ENCODE assay signal across 15 cellular contexts in the genomic region with DNA sequence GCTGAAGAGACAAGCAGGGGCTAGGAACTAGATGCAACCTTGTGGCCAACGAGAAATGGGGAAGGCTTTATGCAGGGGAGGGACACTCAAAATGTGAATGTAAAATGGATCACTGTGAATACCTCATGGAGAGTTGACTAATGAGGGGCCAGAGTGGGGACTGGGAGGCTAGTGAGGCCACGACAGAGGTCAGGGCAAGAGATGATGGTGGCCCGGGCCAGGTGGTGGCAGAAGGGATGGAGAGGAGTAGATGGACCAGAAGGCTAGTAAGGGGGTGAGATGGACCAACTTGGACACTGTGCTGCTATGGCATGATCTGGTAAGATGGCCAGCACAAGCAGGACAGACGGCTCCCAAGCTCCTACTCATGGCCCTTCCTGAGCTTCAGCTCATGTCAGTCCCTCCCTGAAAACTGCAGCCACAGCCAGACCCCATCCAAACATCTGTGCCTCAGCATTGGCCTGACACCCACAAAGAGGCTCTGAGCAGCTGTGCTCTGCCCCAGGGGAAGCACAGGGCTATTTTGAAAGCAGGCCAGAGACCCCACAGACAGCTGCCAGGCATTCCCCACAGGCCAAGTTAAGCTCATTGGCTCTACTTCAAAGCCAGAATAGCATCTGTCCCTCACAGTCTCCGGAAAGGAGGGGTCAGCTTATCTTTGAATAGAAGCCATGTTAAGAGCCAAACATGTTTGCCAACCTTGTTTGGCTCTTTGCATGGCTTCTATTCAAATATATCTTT. TPM values are rescaled to one million over a fixed set of nuclear protein-coding genes. Genes with fewer than 3 reads are reported as not detected.
DNase-seq lines count a peak whose midpoint lies in the region; ATAC-seq, FAIRE-seq and TF ChIP-seq lines count a peak whose summit lies in the region.
"Had no signal": no experiment of that assay in that cellular context is flagged by ENCODE, and none has a peak within 500 bp of the region (broad histone marks: within the 10 kb centered on the region; RNA-seq: fewer than 3 reads in every experiment).

No MANE protein-coding gene starts in this region.

- H4K20me1 ChIP-seq in endothelial cell of umbilical vein (replicated peaks; ENCODE audit: control insufficient read depth, extremely low read depth, insufficient read depth, low read length), result no peaks in the 10 kb centered on the region
- peaks cover 96% of the 10 kb centered on the region for H4K20me1 ChIP-seq in smooth muscle cell (ENCODE audit: low read depth)

- H3K4me2 ChIP-seq in endothelial cell of umbilical vein (ENCODE audit: insufficient read depth, low read length) (no peak overlapping the region), smooth muscle cell (peak overlapping the region; percentile 22)

- no peak overlapping the region for H3K9ac ChIP-seq in endothelial cell of umbilical vein (replicated peaks; ENCODE audit: extremely low read depth, insufficient read depth, low read length)
- H3K9ac ChIP-seq in smooth muscle cell (ENCODE audit: low read depth), result no peak overlapping the region

- DNase-seq in NCI-H2029 treated with DMSO at 0.1 percent for 48 hours (lab: John Stamatoyannopoulos, UW) (peak; percentile 3), endothelial cell of umbilical vein (ENCODE audit: low read depth, low spot score) (peak; percentile 53), smooth muscle cell (lab: John Stamatoyannopoulos, UW; ENCODE audit: unreplicated experiment) (no peak), LoVo (ENCODE audit: low spot score) (no peak), DMS53 (lab: John Stamatoyannopoulos, UW) (no peak)
- DNase-seq in activated CD4-positive, alpha-beta T cell treated with anti-CD3 and anti-CD28 coated beads, Interleukin-2, amount 50 U/mL, for 1 hour, result no peak
- DNase-seq: activated CD4-positive, alpha-beta T cell treated with anti-CD3 and anti-CD28 coated beads, Interleukin-2, amount 10 ng/mL, durations not matched to agents 7 days and 5 days; activated naive CD8-positive, alpha-beta T cell treated with anti-CD3 and anti-CD28 coated beads, Interleukin-2, amount 10 ng/mL, durations not matched to agents 7 days and 5 days; NCI-H146 had no signal

- H2AFZ ChIP-seq in endothelial cell of umbilical vein (ENCODE audit: low read depth, low read length) (no peak overlapping the region), smooth muscle cell (ENCODE audit: low read depth) (no peak overlapping the region)

- H3K4me1 ChIP-seq in endothelial cell of umbilical vein (ENCODE audit: control insufficient read depth, extremely low read depth, insufficient read depth, low read length), result no peaks in the 10 kb centered on the region
- no peaks in the 10 kb centered on the region for H3K4me1 ChIP-seq in smooth muscle cell (ENCODE audit: low read depth)

- H3K27me3 ChIP-seq in endothelial cell of umbilical vein (ENCODE audit: control insufficient read depth in 2 of 2, insufficient read depth in 2 of 2, low read length in 2 of 2) (no peaks in the 10 kb centered on the region), smooth muscle cell (ENCODE audit: low read depth) (no peaks in the 10 kb centered on the region)

- no peaks in the 10 kb centered on the region for H3K9me3 ChIP-seq in endothelial cell of umbilical vein (replicated peaks; ENCODE audit: control insufficient read depth, insufficient read depth, low read length)
- no peaks in the 10 kb centered on the region for H3K9me3 ChIP-seq in smooth muscle cell (replicated peaks; ENCODE audit: low read depth)

- no peak overlapping the region for H3K4me3 ChIP-seq in endothelial cell of umbilical vein (replicated peaks in 1 of 3; ENCODE audit: insufficient read depth in 1 of 3, low read depth in 1 of 3, low read length in 3 of 3)
- no peak overlapping the region for H3K4me3 ChIP-seq in smooth muscle cell
- H3K4me3 ChIP-seq: SK-N-MC had no signal

- H3K79me2 ChIP-seq in endothelial cell of umbilical vein (ENCODE audit: control insufficient read depth, insufficient read depth, low read length), result no peaks in the 10 kb centered on the region
- H3K79me2 ChIP-seq in smooth muscle cell (ENCODE audit: low read depth), result peaks cover 6% of the 10 kb centered on the region

- POLR2A ChIA-PET in endothelial cell of umbilical vein (lab: Charles Lee), result no interaction called here

- FAIRE-seq in endothelial cell of umbilical vein (lab: Jason Lieb, UNC), result no peak

- no peaks in the 10 kb centered on the region for H3K9me1 ChIP-seq in endothelial cell of umbilical vein (replicated peaks; ENCODE audit: control insufficient read depth, extremely low read depth, insufficient read depth, low read length)

- BruUV-seq in endothelial cell of umbilical vein (replicated peaks; lab: Mats Ljungman, UMichigan), result no TSS peak

- no peak overlapping the region for H3K27ac ChIP-seq in endothelial cell of umbilical vein (ENCODE audit: insufficient read depth, low read depth, low read length)
- peak overlapping the region; percentile 31 for H3K27ac ChIP-seq in smooth muscle cell (ENCODE audit: low read depth)
- H3K27ac ChIP-seq: SK-N-MC had no signal

- 71% methylated on average over 5 of the region's 5 CpGs for WGBS in smooth muscle cell (ENCODE audit: low lambda C conversion rate)

- TF ChIP-seq CTCF in endothelial cell of umbilical vein (IDR thresholded peaks at IDR 0.05; ENCODE audit: extremely low read depth in 1 of 2, insufficient read depth in 1 of 2, low read depth in 1 of 2, low read length in 2 of 2) (no peak), smooth muscle cell (IDR thresholded peaks at IDR 0.05; ENCODE audit: borderline replicate concordance, insufficient read depth, poor library complexity, severe bottlenecking) (no peak)

- H3K36me3 ChIP-seq in endothelial cell of umbilical vein (ENCODE audit: control insufficient read depth in 2 of 2, extremely low read depth in 1 of 2, insufficient read depth in 2 of 2, low read length in 2 of 2), result peaks cover 4 to 16% of the 10 kb centered on the region in 2 experiments
- H3K36me3 ChIP-seq in smooth muscle cell (ENCODE audit: low read depth), result peaks cover 13% of the 10 kb centered on the region

- intact Hi-C loops in endothelial cell of umbilical vein (cut with micrococcal nuclease), result no loop called here

- no peak for TF ChIP-seq POLR2A in endothelial cell of umbilical vein (IDR thresholded peaks at IDR 0.05; ENCODE audit: low read depth, low read length)

- CTCF ChIA-PET in endothelial cell of umbilical vein (lab: Charles Lee), result interaction anchor here (0.9 to 3.4 kb wide), 4 partner anchors 10 to 45 kb away, joined by 3 to 14 read pairs (median 6); no protein-coding TSS in a partner anchor

- peak; percentile 58 for ATAC-seq in HG02571 (IDR thresholded peaks at IDR 0.05; ENCODE audit: unreplicated experiment)
- no peak for ATAC-seq in esophagus mucosa
- ATAC-seq: HCT116 had no signal

- H3F3A ChIP-seq in smooth muscle cell (ENCODE audit: low read depth), result peaks cover 6% of the 10 kb centered on the region

- dilution Hi-C loops in endothelial cell of umbilical vein (cut with MboI; ENCODE audit: extremely low pct_ligation_motif_present, low sequenced_read_pairs), result no loop called here

TF ChIP-seq in endothelial cell of umbilical vein, 7 proteins besides CTCF, POLR2A, EP300 and RAD21:
- TF ChIP-seq MYC (IDR thresholded peaks at IDR 0.05; ENCODE audit: low read depth, low read length), result no peak
- TF ChIP-seq GATA2 (IDR thresholded peaks at IDR 0.05; ENCODE audit: insufficient read depth, insufficient read length, low read depth, low read length), result no peak
- TF ChIP-seq EZH2 (IDR thresholded peaks at IDR 0.05; ENCODE audit: borderline replicate concordance, low read depth, low read length, severe bottlenecking), result no peak
- TF ChIP-seq, protein P1, sequence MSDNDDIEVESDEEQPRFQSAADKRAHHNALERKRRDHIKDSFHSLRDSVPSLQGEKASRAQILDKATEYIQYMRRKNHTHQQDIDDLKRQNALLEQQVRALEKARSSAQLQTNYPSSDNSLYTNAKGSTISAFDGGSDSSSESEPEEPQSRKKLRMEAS (IDR thresholded peaks at IDR 0.05; ENCODE audit: insufficient read depth, insufficient read length), result no peak
TF ChIP-seq in endothelial cell of umbilical vein: peak in this region for 0.

RNA-seq across cellular contexts. Expression of gene P4HA2, which starts 22.1 kb away (rescaled TPM):
- 37.4 and 37.6 TPM in 2 replicates for total RNA-seq in endothelial cell of umbilical vein
- polyA plus RNA-seq in endothelial cell of umbilical vein, result 58.7 and 67.1 TPM in 2 replicates
- polyA plus RNA-seq in endothelial cell of umbilical vein (2011; cell fraction: cytosol; rRNA removed), result 47.2 and 48.0 TPM in 2 replicates
- polyA plus RNA-seq in endothelial cell of umbilical vein (2011; cell fraction: nucleus; rRNA removed), result 46.7 and 48.4 TPM in 2 replicates
- 48.9 and 64.0 TPM in 2 replicates for polyA plus RNA-seq in endothelial cell of umbilical vein (2012)
- 66.9 and 75.4 TPM in 2 replicates for polyA minus RNA-seq in endothelial cell of umbilical vein
- 9.8 TPM for polyA minus RNA-seq in endothelial cell of umbilical vein (2011; cell fraction: cytosol; rRNA and poly(A)+ RNA removed)
- polyA minus RNA-seq in endothelial cell of umbilical vein (2011; cell fraction: nucleus; rRNA and poly(A)+ RNA removed), result 19.0 and 19.4 TPM in 2 replicates
- total RNA-seq in smooth muscle cell, result 352 and 482 TPM in 2 replicates
- polyA plus RNA-seq in smooth muscle cell, result 500 and 707 TPM in 2 replicates
- 19.0 TPM for total RNA-seq in esophagus mucosa

RNA-seq across cellular contexts. Expression of gene PDLIM4, which starts 51.9 kb away (rescaled TPM):
- total RNA-seq in endothelial cell of umbilical vein (65.7 and 69.8 TPM in 2 replicates), smooth muscle cell (77.4 and 93.8 TPM in 2 replicates), esophagus mucosa (26.9 TPM)
- polyA plus RNA-seq in endothelial cell of umbilical vein (112 and 193 TPM in 2 replicates), smooth muscle cell (275 and 338 TPM in 2 replicates)
- polyA plus RNA-seq in endothelial cell of umbilical vein (2011; cell fraction: cytosol; rRNA removed), result 94.1 and 114 TPM in 2 replicates
- 80.4 and 107 TPM in 2 replicates for polyA plus RNA-seq in endothelial cell of umbilical vein (2011; cell fraction: nucleus; rRNA removed)
- 68.2 and 80.0 TPM in 2 replicates for polyA plus RNA-seq in endothelial cell of umbilical vein (2012)
- polyA minus RNA-seq in endothelial cell of umbilical vein, result 33.7 and 46.4 TPM in 2 replicates
- polyA minus RNA-seq in endothelial cell of umbilical vein (2011; cell fraction: cytosol; rRNA and poly(A)+ RNA removed), result not detected
- 27.0 and 33.2 TPM in 2 replicates for polyA minus RNA-seq in endothelial cell of umbilical vein (2011; cell fraction: nucleus; rRNA and poly(A)+ RNA removed)
- total RNA-seq: activated CD4-positive, alpha-beta T cell treated with anti-CD3 and anti-CD28 coated beads, Interleukin-2, amount 10 ng/mL, durations not matched to agents 7 days and 5 days; HT1080 had no signal
- polyA plus RNA-seq: neural cell had no signal

Comparison
In these comparisons a context has a peak if more than half of its experiments do, and no peak if none do; other contexts are left out.
1. DNase-seq: peak in NCI-H2029 treated with DMSO at 0.1 percent for 48 hours (single experiment) and endothelial cell of umbilical vein (single experiment); none in smooth muscle cell (single experiment), activated CD4-positive, alpha-beta T cell treated with anti-CD3 and anti-CD28 coated beads, Interleukin-2, amount 50 U/mL, for 1 hour (single experiment), LoVo (single experiment) and DMS53 (single experiment).